ENCODE assay signal across 8 cellular contexts in genomic region chr10:103192451-103193106, GRCh38. TPM values are rescaled to one million over a fixed set of nuclear protein-coding genes. Genes with fewer than 3 reads are reported as not detected.
A peak's percentile ranks its signal among the peaks of the same experiment; 100 is the strongest.
DNase-seq lines count a peak whose midpoint lies in the region; ATAC-seq and TF ChIP-seq lines count a peak whose summit lies in the region.

No MANE protein-coding gene starts in this region.

- intact Hi-C loops in lower lobe of right lung (cut with DNase I): no loop called here

- H3K27ac ChIP-seq in lower lobe of right lung: peak overlapping the region; percentile 98

- H3K36me3 ChIP-seq in lower lobe of right lung: peaks cover 5% of the 10 kb centered on the region

- H3K4me1 ChIP-seq in lower lobe of right lung: peaks cover 68% of the 10 kb centered on the region

- TF ChIP-seq CTCF in AG04449 (IDR thresholded peaks at IDR 0.05; ENCODE audit: insufficient read depth, low read length, missing control alignments) (no peak), lower lobe of right lung (IDR thresholded peaks at IDR 0.05) (no peak)

- ATAC-seq in HG03064 (IDR thresholded peaks at IDR 0.05; ENCODE audit: low read depth, unreplicated experiment): peak; percentile 45
- ATAC-seq in lower lobe of right lung: peak; percentile 82

- CTCF ChIA-PET in AG04449 (lab: Yijun Ruan, JAX): interaction anchor here (0.7 to 3.6 kb wide), 6 partner anchors 26 to 275 kb away, joined by 3 to 36 read pairs (median 5); no protein-coding TSS in a partner anchor

- POLR2A ChIA-PET in AG04449 (lab: Yijun Ruan, JAX): interaction anchor here (0.6 to 3.2 kb wide), 9 partner anchors 11 to 148 kb away, joined by 3 to 30 read pairs (median 4); no protein-coding TSS in a partner anchor

- H3K9me3 ChIP-seq in lower lobe of right lung: no peaks in the 10 kb centered on the region

- H3K27me3 ChIP-seq in lower lobe of right lung (ENCODE audit: low read depth): no peaks in the 10 kb centered on the region

- DNase-seq in AG04449 (ENCODE audit: low read depth, low spot score) (no peak), NCI-H748 (lab: John Stamatoyannopoulos, UW; ENCODE audit: unreplicated experiment) (peak; percentile 71), ecto neural progenitor cell (ENCODE audit: low spot score) (peak; percentile 86), lower lobe of right lung (peak; percentile 92)
- peak; percentile 33 for DNase-seq in activated CD4-positive, alpha-beta T cell treated with anti-CD3 and anti-CD28 coated beads, Interleukin-2, amount 50 U/mL, for 4 hours
- DNase-seq in stimulated activated CD4-positive, alpha-beta T cell treated with anti-CD3 and anti-CD28 coated beads, TNF-alpha, amount 100 ng/mL, for 1 hour (ENCODE audit: low read depth in 3 of 3, low spot score in 1 of 3): peak in 2 of 3 donors; percentile 9 to 37

- peak; percentile 62 for TF ChIP-seq POLR2A in GM18526 (IDR thresholded peaks at IDR 0.05; ENCODE audit: extremely low read depth, insufficient read length)

- H3K4me3 ChIP-seq in AG04449 (ENCODE audit: low read depth, low read length) (peak overlapping the region; percentile 77), lower lobe of right lung (peak overlapping the region; percentile 79)

RNA-seq across cellular contexts. Expression of gene NT5C2, which starts 0.5 kb away (rescaled TPM):
- total RNA-seq in lower lobe of right lung: 105 TPM

RNA-seq across cellular contexts. Expression of gene RPEL1, which starts 53.1 kb away (rescaled TPM):
- 0.30 TPM for total RNA-seq in lower lobe of right lung
